20 cellular contexts compared by ENCODE assay signal in the genomic region with DNA sequence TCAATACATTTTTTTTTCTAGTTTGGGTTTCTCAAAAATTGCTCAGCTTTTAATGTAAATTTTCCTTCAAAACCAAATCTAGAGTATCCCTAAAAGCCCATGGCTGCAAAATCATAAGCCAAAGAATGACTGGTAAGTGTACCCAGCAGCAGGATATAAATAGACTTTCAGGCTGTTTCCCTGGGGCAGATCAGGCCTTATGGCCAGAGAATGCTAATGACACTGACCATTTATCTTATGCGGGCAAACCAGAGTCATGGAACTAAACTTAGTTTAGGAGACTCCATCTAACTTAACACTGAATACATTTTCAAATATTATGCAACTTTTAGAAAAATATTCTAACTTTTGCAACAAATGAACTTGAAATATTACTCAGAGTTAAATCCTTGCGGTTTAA. TPM values are rescaled to one million over a fixed set of nuclear protein-coding genes. Genes with fewer than 3 reads are reported as not detected.
DNase-seq lines count a peak whose midpoint lies in the region; ATAC-seq and TF ChIP-seq lines count a peak whose summit lies in the region.
"Had no signal": no experiment of that assay in that cellular context is flagged by ENCODE, and none has a peak within 500 bp of the region (broad histone marks: within the 10 kb centered on the region; RNA-seq: fewer than 3 reads in every experiment).

No MANE protein-coding gene starts in this region.

- POLR2A ChIA-PET in AG04450 (lab: Yijun Ruan, JAX): no interaction called here

- H3K4me1 ChIP-seq in SJSA1 (replicated peaks): peaks cover 66% of the 10 kb centered on the region

- intact Hi-C loops in CD14-positive monocyte (cut with micrococcal nuclease): loop anchor here in 1 of 2 donors (10.0 kb wide), 1 partner anchor 682 kb away; a partner anchor contains a TSS

- H3K4me1 Mint-ChIP-seq in osteocyte (ENCODE audit: unreplicated experiment) (peaks cover 61% of the 10 kb centered on the region), CD14-positive monocyte (peaks cover 14% of the 10 kb centered on the region)

- H3K4me3 ChIP-seq in AG04450 (ENCODE audit: low read depth, low read length) (no peak overlapping the region), SJSA1 (no peak overlapping the region)
- H3K4me3 ChIP-seq: left lung, Peyer's patch, skin epidermis had no signal

- no peak for ATAC-seq in GM21447 (IDR thresholded peaks at IDR 0.05; ENCODE audit: unreplicated experiment)
- ATAC-seq: HepG2 had no signal

- H3K27ac Mint-ChIP-seq in osteocyte (ENCODE audit: unreplicated experiment) (peak overlapping the region; percentile 84), CD14-positive monocyte (no peak overlapping the region)
- H3K27ac Mint-ChIP-seq: activated CD4-positive, alpha-beta memory T cell treated with anti-CD3 and anti-CD28 coated beads, Interleukin-2, amount 10 ng/mL, durations not matched to agents 7 days and 5 days; endodermal cell had no signal

- no peak for TF ChIP-seq CTCF in AG04450 (IDR thresholded peaks at IDR 0.05; ENCODE audit: low read depth, low read length)
- no peak for TF ChIP-seq CTCF in osteocyte (IDR thresholded peaks at IDR 0.05)
- TF ChIP-seq CTCF in CD14-positive monocyte (IDR thresholded peaks at IDR 0.05): no peak

- H3K27me3 ChIP-seq in AG04450 (ENCODE audit: control insufficient read depth, insufficient read depth, low read length) (no peaks in the 10 kb centered on the region), SJSA1 (replicated peaks) (no peaks in the 10 kb centered on the region)
- H3K27me3 ChIP-seq: left lung, Peyer's patch had no signal

- CTCF ChIA-PET in AG04450 (lab: Charles Lee): interaction anchor here (0.6 to 1.8 kb wide), 3 partner anchors 13 to 513 kb away, joined by 3 to 12 read pairs (median 3); no protein-coding TSS in a partner anchor

- H3K9me3 Mint-ChIP-seq in osteocyte (ENCODE audit: unreplicated experiment) (no peaks in the 10 kb centered on the region), CD14-positive monocyte (no peaks in the 10 kb centered on the region)
- H3K9me3 Mint-ChIP-seq: activated CD4-positive, alpha-beta memory T cell treated with anti-CD3 and anti-CD28 coated beads, Interleukin-2, amount 10 ng/mL, durations not matched to agents 7 days and 5 days; endodermal cell; nephron had no signal

- peak overlapping the region; percentile 34 for H3K27ac ChIP-seq in AG04450 (ENCODE audit: low read depth, low read length)
- H3K27ac ChIP-seq in SJSA1: peak overlapping the region; percentile 84

- DNase-seq in AG04450 (ENCODE audit: low read depth, low spot score) (no peak), SJSA1 (ENCODE audit: low read depth in 1 of 2, low spot score in 2 of 2) (peak in 1 of 2 experiments; percentile 18), fibroblast of peridontal ligament (ENCODE audit: extremely low read depth) (peak; percentile 27), osteocyte (ENCODE audit: extremely low spot score, unreplicated experiment) (no peak), NCI-H1930 (lab: John Stamatoyannopoulos, UW) (no peak), NCI-H2196 (lab: John Stamatoyannopoulos, UW; ENCODE audit: unreplicated experiment) (no peak), CD14-positive monocyte (ENCODE audit: low spot score) (no peak)
- DNase-seq: activated CD4-positive, alpha-beta memory T cell treated with anti-CD3 and anti-CD28 coated beads, Interleukin-2, amount 10 ng/mL, durations not matched to agents 7 days and 5 days; activated gamma-delta T cell; endodermal cell; hypothalamus; left lung; NCI-H1105 treated with DMSO at 0.1 percent for 48 hours; Peyer's patch had no signal

- H3K27me3 Mint-ChIP-seq in osteocyte (ENCODE audit: unreplicated experiment) (no peaks in the 10 kb centered on the region), CD14-positive monocyte (ENCODE audit: low read depth in 3 of 3) (no peaks in the 10 kb centered on the region)
- H3K27me3 Mint-ChIP-seq: activated CD4-positive, alpha-beta memory T cell treated with anti-CD3 and anti-CD28 coated beads, Interleukin-2, amount 10 ng/mL, durations not matched to agents 7 days and 5 days had no signal

- H3K4me3 Mint-ChIP-seq in osteocyte (ENCODE audit: unreplicated experiment) (no peak overlapping the region), CD14-positive monocyte (no peak overlapping the region)
- H3K4me3 Mint-ChIP-seq: activated CD4-positive, alpha-beta memory T cell treated with anti-CD3 and anti-CD28 coated beads, Interleukin-2, amount 10 ng/mL, durations not matched to agents 7 days and 5 days; endodermal cell; nephron had no signal

- H3K36me3 ChIP-seq in SJSA1: peaks cover 67% of the 10 kb centered on the region

- H3K9me3 ChIP-seq in AG04450 (ENCODE audit: control insufficient read depth, insufficient read depth, low read length) (no peaks in the 10 kb centered on the region), SJSA1 (replicated peaks) (no peaks in the 10 kb centered on the region)
- H3K9me3 ChIP-seq: left lung, Peyer's patch had no signal

- H3K36me3 Mint-ChIP-seq in osteocyte (ENCODE audit: unreplicated experiment) (peaks cover 46% of the 10 kb centered on the region), CD14-positive monocyte (peaks cover 61 to 81% of the 10 kb centered on the region in 2 donors)

RNA-seq across cellular contexts. Expression of a gene that starts 7.4 kb away (rescaled TPM):
- 52.2 and 59.3 TPM in 2 replicates for polyA plus RNA-seq in AG04450 (2011; rRNA removed)
- 44.6 and 45.0 TPM in 2 replicates for polyA minus RNA-seq in AG04450 (2011; rRNA and poly(A)+ RNA removed)
- 33.8 and 58.7 TPM in 2 replicates for total RNA-seq in SJSA1 (2014; rRNA removed; shearing (Covaris generic))
- 41.2 and 44.9 TPM in 2 replicates for total RNA-seq in osteocyte
- 10 to 100 TPM; 42.3 to 45.1 TPM for polyA plus RNA-seq in CD14-positive monocyte

RNA-seq across cellular contexts. Expression of a gene that starts 16.2 kb away (rescaled TPM):
- polyA plus RNA-seq in AG04450 (2011; rRNA removed): 1.3 and 1.6 TPM in 2 replicates
- polyA minus RNA-seq in AG04450 (2011; rRNA and poly(A)+ RNA removed): 2.6 and 3.3 TPM in 2 replicates
- total RNA-seq in SJSA1 (2014; rRNA removed; shearing (Covaris generic)): 19.1 and 21.7 TPM in 2 replicates
- 14.2 and 16.5 TPM in 2 replicates for total RNA-seq in osteocyte
- polyA plus RNA-seq in CD14-positive monocyte: not detected
- total RNA-seq: HepG2 had no signal

RNA-seq across cellular contexts. Expression of a gene that starts 43.9 kb away (rescaled TPM):
- polyA plus RNA-seq in AG04450 (2011; rRNA removed) (not detected in 2 replicates), CD14-positive monocyte (not detected)
- not detected in 2 replicates for polyA minus RNA-seq in AG04450 (2011; rRNA and poly(A)+ RNA removed)
- total RNA-seq in SJSA1 (2014; rRNA removed; shearing (Covaris generic)): not detected in 2 replicates
- not detected in 2 replicates for total RNA-seq in osteocyte
- total RNA-seq: activated CD4-positive, alpha-beta memory T cell treated with anti-CD3 and anti-CD28 coated beads, Interleukin-2, amount 10 ng/mL, durations not matched to agents 7 days and 5 days; bronchial epithelial cell; HepG2; left lung; NCI-H460 had no signal
